18 cellular contexts compared by ENCODE assay signal in the genomic region with DNA sequence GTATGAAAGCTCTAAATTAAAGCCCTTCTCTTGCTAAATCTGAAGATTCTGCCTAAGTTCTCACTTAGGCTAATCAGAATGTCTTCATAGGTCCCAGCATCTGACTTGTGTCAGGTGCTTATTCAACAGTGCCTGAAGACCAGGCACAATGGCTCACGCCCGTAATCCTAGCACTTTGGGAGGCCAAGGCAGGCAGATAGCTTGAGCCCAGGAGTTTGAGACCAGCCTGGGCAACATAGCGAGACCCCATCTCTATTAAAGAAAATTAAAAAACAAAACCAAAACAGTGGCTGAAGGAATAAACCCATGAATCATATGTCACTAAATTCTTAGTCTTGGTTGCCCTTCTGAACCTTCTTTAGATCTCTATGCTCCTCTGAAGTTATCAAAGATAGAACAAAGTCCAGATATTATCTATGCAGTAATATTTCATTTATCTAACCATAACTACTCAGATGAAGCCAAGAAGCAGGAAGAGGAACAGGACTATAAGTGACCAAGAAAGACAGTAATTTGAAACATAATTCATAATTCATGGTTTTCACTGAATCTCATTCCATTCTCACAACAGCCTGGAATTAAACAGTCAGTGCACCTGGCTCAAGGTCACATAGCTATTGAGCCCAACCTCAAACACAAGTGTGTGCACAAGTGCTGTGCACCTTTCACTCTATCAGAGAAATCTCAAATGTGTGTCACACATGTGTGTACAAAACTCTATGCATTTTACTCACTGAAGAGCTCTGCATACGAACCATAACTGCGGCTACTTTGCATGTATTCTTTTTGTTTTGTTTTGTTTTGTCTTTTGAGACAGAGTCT. TPM values are rescaled to one million over a fixed set of nuclear protein-coding genes. Genes with fewer than 3 reads are reported as not detected.
"Had no signal": no experiment of that assay in that cellular context is flagged by ENCODE, and none has a peak within 500 bp of the region (broad histone marks: within the 10 kb centered on the region; RNA-seq: fewer than 3 reads in every experiment).

No MANE protein-coding gene starts in this region.

- H3K27me3 ChIP-seq: colonic mucosa, pancreas, tibial nerve had no signal

- H3K36me3 ChIP-seq: colonic mucosa, pancreas, tibial nerve had no signal

- H3K9me3 ChIP-seq: colonic mucosa, pancreas, tibial nerve had no signal

- DNase-seq: activated CD4-positive, alpha-beta T cell treated with anti-CD3 and anti-CD28 coated beads, Interleukin-2, amount 50 U/mL, for 1 hour; activated naive CD8-positive, alpha-beta T cell treated with anti-CD3 and anti-CD28 coated beads for 36 hours; amygdala; central memory CD4-positive, alpha-beta T cell; colonic mucosa; effector CD4-positive, alpha-beta T cell; head of caudate nucleus; naive thymus-derived CD8-positive, alpha-beta T cell; pancreas; retina; stimulated activated CD4-positive, alpha-beta T cell treated with anti-CD3 and anti-CD28 coated beads, Interleukin-2, amount 100 ng/mL, for 48 hours; stimulated activated naive CD4-positive, alpha-beta T cell treated with Interleukin-2 at 50 U/mL for 16 hours; substantia nigra had no signal

- ATAC-seq: activated CD4-positive, CD25-positive, alpha-beta regulatory T cell treated with anti-CD3 and anti-CD28 coated beads, Interleukin-2, amount 50 U/mL, for 24 hours; left lobe of liver; naive thymus-derived CD8-positive, alpha-beta T cell had no signal

- H3K27ac ChIP-seq: colonic mucosa had no signal

- FAIRE-seq: frontal cortex, pancreas had no signal

- H3K4me1 ChIP-seq: colonic mucosa, pancreas, tibial nerve had no signal

- H3K4me3 ChIP-seq: colonic mucosa, pancreas, tibial nerve had no signal

RNA-seq across cellular contexts. Expression of gene SLC7A7, which starts 6.6 kb away (rescaled TPM):
- total RNA-seq: activated T-helper 1 cell treated with anti-CD3 and anti-CD28 coated beads, Interleukin-12 subunit alpha, Interleukin-12 subunit beta, Interleukin-2, Interleukin-4 antibody, amounts not matched to agents 30 ng/mL and 10 ng/mL and 1 ng/mL, durations not matched to agents 14 hours and 24 hours and 36 hours had no signal

RNA-seq across cellular contexts. Expression of gene MMP14, which starts 27.8 kb away (rescaled TPM):
- polyA plus RNA-seq: naive thymus-derived CD8-positive, alpha-beta T cell had no signal
